Comparison of ENCODE assay signal across 13 cellular contexts in genomic region chr11:113647108-113647507, GRCh38. TPM values are rescaled to one million over a fixed set of nuclear protein-coding genes. Genes with fewer than 3 reads are reported as not detected.
"Had no signal": no experiment of that assay in that cellular context is flagged by ENCODE, and none has a peak within 500 bp of the region (broad histone marks: within the 10 kb centered on the region; RNA-seq: fewer than 3 reads in every experiment).

No MANE protein-coding gene starts in this region.

- H3K4me1 ChIP-seq: lower lobe of right lung had no signal

- DNase-seq: activated CD4-positive, CD25-positive, alpha-beta regulatory T cell treated with anti-CD3 and anti-CD28 coated beads, Interleukin-2, amount 50 U/mL, for 72 hours; activated naive CD8-positive, alpha-beta T cell treated with anti-CD3 and anti-CD28 coated beads for 36 hours; amygdala; dorsolateral prefrontal cortex; lower lobe of right lung; naive thymus-derived CD8-positive, alpha-beta T cell; nucleus accumbens; stimulated activated naive B cell treated with anti-CD40 and anti-IgM and Interleukin-4, amounts not matched to agents 10 μg/mL and 1 μg/mL and 100 μg/mL, for 72 hours had no signal

- H3K27me3 ChIP-seq: dorsolateral prefrontal cortex had no signal

- FAIRE-seq: colon, frontal cortex, keratinocyte had no signal

- H3K4me3 Mint-ChIP-seq: activated naive CD8-positive, alpha-beta T cell treated with anti-CD3 and anti-CD28 coated beads for 36 hours; naive thymus-derived CD8-positive, alpha-beta T cell; stimulated activated naive B cell treated with anti-CD40 and anti-IgM and Interleukin-4, amounts not matched to agents 10 μg/mL and 1 μg/mL and 100 μg/mL, for 72 hours; T-helper 1 cell treated with Interleukin-12 subunit alpha and Interleukin-12 subunit beta and Interleukin-4 antibody, amounts not matched to agents 30 μg/mL and 1 μg/mL, for 36 hours had no signal

- H3K27ac Mint-ChIP-seq: activated naive CD8-positive, alpha-beta T cell treated with anti-CD3 and anti-CD28 coated beads for 36 hours; naive thymus-derived CD8-positive, alpha-beta T cell; progenitor cell of endocrine pancreas; stimulated activated naive B cell treated with anti-CD40 and anti-IgM and Interleukin-4, amounts not matched to agents 10 μg/mL and 1 μg/mL and 100 μg/mL, for 72 hours; T-helper 1 cell treated with Interleukin-12 subunit alpha and Interleukin-12 subunit beta and Interleukin-4 antibody, amounts not matched to agents 30 μg/mL and 1 μg/mL, for 36 hours had no signal

- H3K36me3 ChIP-seq: lower lobe of right lung had no signal

- H3K4me3 ChIP-seq: dorsolateral prefrontal cortex, lower lobe of right lung had no signal

- H3K4me1 Mint-ChIP-seq: activated naive CD8-positive, alpha-beta T cell treated with anti-CD3 and anti-CD28 coated beads for 36 hours; naive thymus-derived CD8-positive, alpha-beta T cell; stimulated activated naive B cell treated with anti-CD40 and anti-IgM and Interleukin-4, amounts not matched to agents 10 μg/mL and 1 μg/mL and 100 μg/mL, for 72 hours had no signal

- ATAC-seq: naive thymus-derived CD8-positive, alpha-beta T cell; stimulated activated naive B cell treated with anti-CD40 and anti-IgM and Interleukin-4, amounts not matched to agents 10 μg/mL and 1 μg/mL and 100 μg/mL, for 72 hours had no signal

- H3K9me3 Mint-ChIP-seq: T-helper 1 cell treated with Interleukin-12 subunit alpha and Interleukin-12 subunit beta and Interleukin-4 antibody, amounts not matched to agents 30 μg/mL and 1 μg/mL, for 36 hours had no signal

- H3K27ac ChIP-seq: dorsolateral prefrontal cortex, lower lobe of right lung had no signal

- H3K36me3 Mint-ChIP-seq: activated naive CD8-positive, alpha-beta T cell treated with anti-CD3 and anti-CD28 coated beads for 36 hours; naive thymus-derived CD8-positive, alpha-beta T cell; stimulated activated naive B cell treated with anti-CD40 and anti-IgM and Interleukin-4, amounts not matched to agents 10 μg/mL and 1 μg/mL and 100 μg/mL, for 72 hours had no signal

- H3K27me3 Mint-ChIP-seq: activated naive CD8-positive, alpha-beta T cell treated with anti-CD3 and anti-CD28 coated beads for 36 hours; progenitor cell of endocrine pancreas had no signal

- H3K9me3 ChIP-seq: lower lobe of right lung had no signal

RNA-seq across cellular contexts. Expression of gene TMPRSS5, which starts 59.0 kb away (rescaled TPM):
- polyA plus RNA-seq: naive thymus-derived CD8-positive, alpha-beta T cell had no signal
